27 cellular contexts compared by ENCODE assay signal in genomic region chr17:77926144-77926543, GRCh38.
"Had no signal": no experiment of that assay in that cellular context is flagged by ENCODE, and none has a peak within 500 bp of the region (broad histone marks: within the 10 kb centered on the region; RNA-seq: fewer than 3 reads in every experiment).

No MANE protein-coding gene starts in this region.

- H3K9me3 Mint-ChIP-seq: naive thymus-derived CD8-positive, alpha-beta T cell; stimulated activated naive CD8-positive, alpha-beta T cell treated with anti-CD3 and anti-CD28 coated beads, Interleukin-15, amount 100 ng/mL, for 72 hours; type B pancreatic cell had no signal

- H3K27ac Mint-ChIP-seq: nephron; progenitor cell of endocrine pancreas; stimulated activated memory B cell treated with anti-CD40 and anti-IgM and Interleukin-4, amounts not matched to agents 10 μg/mL and 1 μg/mL and 100 μg/mL, for 72 hours; stimulated activated naive CD8-positive, alpha-beta T cell treated with anti-CD3 and anti-CD28 coated beads, Interleukin-15, amount 100 ng/mL, for 72 hours; type B pancreatic cell had no signal

- H3K4me3 Mint-ChIP-seq: immature natural killer cell; naive thymus-derived CD8-positive, alpha-beta T cell; nephron; neural crest cell; stimulated activated memory B cell treated with anti-CD40 and anti-IgM and Interleukin-4, amounts not matched to agents 10 μg/mL and 1 μg/mL and 100 μg/mL, for 72 hours; stimulated activated naive CD8-positive, alpha-beta T cell treated with anti-CD3 and anti-CD28 coated beads, Interleukin-15, amount 100 ng/mL, for 72 hours; type B pancreatic cell had no signal

- H3K9me3 ChIP-seq: left lung, lower lobe of right lung, ovary, right atrium auricular region, right lobe of liver, uterus had no signal

- ATAC-seq: left colon; left lung; lower lobe of right lung; naive thymus-derived CD8-positive, alpha-beta T cell; right lobe of liver; stimulated activated memory B cell treated with anti-CD40 and anti-IgM and Interleukin-4, amounts not matched to agents 10 μg/mL and 1 μg/mL and 100 μg/mL, for 72 hours; stimulated activated naive CD8-positive, alpha-beta T cell treated with anti-CD3 and anti-CD28 coated beads, Interleukin-15, amount 100 ng/mL, for 72 hours had no signal

- H3K36me3 Mint-ChIP-seq: immature natural killer cell; naive thymus-derived CD8-positive, alpha-beta T cell; stimulated activated memory B cell treated with anti-CD40 and anti-IgM and Interleukin-4, amounts not matched to agents 10 μg/mL and 1 μg/mL and 100 μg/mL, for 72 hours; type B pancreatic cell had no signal

- DNase-seq: immature natural killer cell; kidney; left colon; left lung; lower lobe of right lung; mammary epithelial cell; mesenchymal stem cell; naive thymus-derived CD8-positive, alpha-beta T cell; ovary; right lobe of liver; spleen; stimulated activated CD4-positive, alpha-beta T cell treated with anti-CD3 and anti-CD28 coated beads, Interleukin-2, amount 100 ng/mL, for 48 hours; stimulated activated CD4-positive, alpha-beta T cell treated with anti-CD3 and anti-CD28 coated beads, Interleukin-4, amount 100 ng/mL, for 4 hours; stimulated activated CD8-positive, alpha-beta memory T cell treated with anti-CD3 and anti-CD28 coated beads, Interleukin-4, amount 100 ng/mL, for 48 hours; stimulated activated naive CD4-positive, alpha-beta T cell treated with Interleukin-2 at 50 U/mL for 16 hours; stimulated activated naive CD8-positive, alpha-beta T cell treated with anti-CD3 and anti-CD28 coated beads, Interleukin-15, amount 100 ng/mL, for 72 hours; substantia nigra; uterus had no signal

- H3K27ac ChIP-seq: left lung, lower lobe of right lung, ovary, right atrium auricular region, right lobe of liver, skin epidermis, spleen, uterus had no signal

- FAIRE-seq: islet of Langerhans, kidney had no signal

- H3K4me3 ChIP-seq: left lung, lower lobe of right lung, ovary, right atrium auricular region, right lobe of liver, skin epidermis, spleen, tibial nerve, uterus had no signal

- H3K27me3 ChIP-seq: ovary, right atrium auricular region, right lobe of liver, tibial nerve, uterus had no signal

- H3K4me1 ChIP-seq: lower lobe of right lung, right lobe of liver, uterus had no signal

- H3K36me3 ChIP-seq: left lung, lower lobe of right lung, ovary, right atrium auricular region, right lobe of liver, spleen, tibial nerve, uterus had no signal

- H3K27me3 Mint-ChIP-seq: stimulated activated naive CD8-positive, alpha-beta T cell treated with anti-CD3 and anti-CD28 coated beads, Interleukin-15, amount 100 ng/mL, for 72 hours had no signal
